Comparison of ENCODE assay signal across 12 cellular contexts in the genomic region with DNA sequence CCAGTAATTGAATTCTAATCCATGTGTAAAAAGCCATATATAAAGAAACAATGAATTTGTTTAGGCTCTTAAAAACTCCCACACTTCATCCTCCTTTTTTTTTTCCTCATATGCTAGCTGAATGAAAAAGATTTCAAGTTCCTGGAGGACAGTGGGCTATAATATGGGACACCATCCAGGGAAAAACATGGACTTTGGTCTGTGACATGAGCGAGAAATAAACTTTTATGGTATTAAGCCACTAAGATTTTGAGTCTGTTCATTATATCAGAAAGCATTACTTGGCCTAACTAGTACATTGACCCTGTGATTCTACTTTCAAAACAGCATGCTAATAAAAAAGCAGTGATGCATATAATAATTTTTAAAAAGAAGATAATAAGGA.
DNase-seq lines count a peak whose midpoint lies in the region; ATAC-seq, FAIRE-seq and TF ChIP-seq lines count a peak whose summit lies in the region.
"Had no signal": no experiment of that assay in that cellular context is flagged by ENCODE, and none has a peak within 500 bp of the region (broad histone marks: within the 10 kb centered on the region; RNA-seq: fewer than 3 reads in every experiment).

No MANE protein-coding gene starts in this region.

- no peaks in the 10 kb centered on the region for H3F3A ChIP-seq in PC-3 (ENCODE audit: low read length, unreplicated experiment)

- H3K79me2 ChIP-seq in KMS-11 (ENCODE audit: insufficient read depth, low read depth): no peaks in the 10 kb centered on the region
- H3K79me2 ChIP-seq in PC-3 (ENCODE audit: low read length): no peaks in the 10 kb centered on the region

- no peaks in the 10 kb centered on the region for H3K9me2 ChIP-seq in PC-3 (replicated peaks; ENCODE audit: low read length)

- H3K4me1 ChIP-seq in KMS-11 (ENCODE audit: low read depth, poor library complexity, severe bottlenecking) (peaks cover 39% of the 10 kb centered on the region), PC-3 (ENCODE audit: insufficient read depth, low read length) (peaks cover 4% of the 10 kb centered on the region; the same call in 1 of the 2 replicates), small intestine (ENCODE audit: control insufficient read depth in 2 of 2, insufficient read depth in 1 of 2, low read depth in 1 of 2, low read length in 1 of 2) (no peaks in the 10 kb centered on the region)
- H3K4me1 ChIP-seq: BLaER1, Peyer's patch had no signal

- 8 to 53% (median 22%) methylated on average over 1 of the region's 1 CpG for WGBS in small intestine, 3 donors

- BruUV-seq in PC-3 (replicated peaks; lab: Mats Ljungman, UMichigan): no TSS peak

- no peaks in the 10 kb centered on the region for H3K36me3 Mint-ChIP-seq in T-helper 2 cell treated with Interferon-gamma antibody and Interleukin-4, amounts not matched to agents 5 μg/mL and 100 μg/mL, for 36 hours (ENCODE audit: low read depth)

- FAIRE-seq in small intestine (lab: Jason Lieb, UNC): no peak

- H3K4me2 ChIP-seq in KMS-11 (no peak overlapping the region), PC-3 (ENCODE audit: low read length) (no peak overlapping the region)
- H3K4me2 ChIP-seq: BLaER1 had no signal

- H3K4me1 Mint-ChIP-seq in T-helper 2 cell treated with Interferon-gamma antibody and Interleukin-4, amounts not matched to agents 5 μg/mL and 100 μg/mL, for 36 hours (ENCODE audit: low read depth): no peaks in the 10 kb centered on the region
- H3K4me1 Mint-ChIP-seq: CD4-positive, CD25-positive, alpha-beta regulatory T cell had no signal

- no peak overlapping the region for H3K4me3 Mint-ChIP-seq in T-helper 2 cell treated with Interferon-gamma antibody and Interleukin-4, amounts not matched to agents 5 μg/mL and 100 μg/mL, for 36 hours
- H3K4me3 Mint-ChIP-seq: CD4-positive, CD25-positive, alpha-beta regulatory T cell had no signal

- H3K27ac ChIP-seq in KMS-11 (peak overlapping the region; percentile 7; the same call in 1 of the 2 replicates), PC-3 (ENCODE audit: low read length) (no peak overlapping the region), small intestine (ENCODE audit: low read depth in 1 of 2, low read length in 1 of 2) (no peak overlapping the region)
- H3K27ac ChIP-seq: BLaER1, Peyer's patch had no signal

- no peak overlapping the region for H3K27ac Mint-ChIP-seq in T-helper 2 cell treated with Interferon-gamma antibody and Interleukin-4, amounts not matched to agents 5 μg/mL and 100 μg/mL, for 36 hours
- H3K27ac Mint-ChIP-seq: CD4-positive, CD25-positive, alpha-beta regulatory T cell had no signal

- no peaks in the 10 kb centered on the region for H3K27me3 Mint-ChIP-seq in T-helper 2 cell treated with Interferon-gamma antibody and Interleukin-4, amounts not matched to agents 5 μg/mL and 100 μg/mL, for 36 hours (ENCODE audit: low read depth)
- H3K27me3 Mint-ChIP-seq: CD4-positive, CD25-positive, alpha-beta regulatory T cell had no signal

- peaks cover 15% of the 10 kb centered on the region for H3K9me3 Mint-ChIP-seq in T-helper 2 cell treated with Interferon-gamma antibody and Interleukin-4, amounts not matched to agents 5 μg/mL and 100 μg/mL, for 36 hours

- ATAC-seq in PC-3: no peak
- ATAC-seq in left lobe of liver: peak; percentile 66

- TF ChIP-seq CTCF in KMS-11 (conservative IDR thresholded peaks at IDR 0.05; ENCODE audit: low read depth, low read length): no peak
- TF ChIP-seq CTCF in PC-3 (conservative IDR thresholded peaks at IDR 0.05; ENCODE audit: low read depth, low read length): no peak

- CTCF ChIA-PET in PC-3 (lab: Charles Lee): interaction anchor here (0.6 kb wide), 1 partner anchor 113 kb away, joined by 3 read pairs; no protein-coding TSS in a partner anchor

- peaks cover 13% of the 10 kb centered on the region for H3K9me3 ChIP-seq in PC-3 (ENCODE audit: low read length)
- peaks cover 2% of the 10 kb centered on the region for H3K9me3 ChIP-seq in small intestine (ENCODE audit: control insufficient read depth, low read depth)

- H3K27me3 ChIP-seq in KMS-11 (ENCODE audit: insufficient read depth, low read depth) (no peaks in the 10 kb centered on the region), PC-3 (ENCODE audit: low read length) (no peaks in the 10 kb centered on the region), small intestine (ENCODE audit: control insufficient read depth in 2 of 2, insufficient read depth in 2 of 2, low read length in 2 of 2) (no peaks in the 10 kb centered on the region)
- H3K27me3 ChIP-seq: BLaER1, MG63, Peyer's patch had no signal

- H3K4me3 ChIP-seq in KMS-11 (IDR thresholded peaks at IDR 0.05; ENCODE audit: insufficient read depth, low read depth, low read length): no peak overlapping the region
- H3K4me3 ChIP-seq in PC-3 (ENCODE audit: low read length): no peak overlapping the region
- no peak overlapping the region for H3K4me3 ChIP-seq in small intestine (ENCODE audit: low read depth in 1 of 2, low read length in 2 of 2)
- H3K4me3 ChIP-seq: BLaER1, MG63, Peyer's patch had no signal

- DNase-seq in PC-3: no peak
- DNase-seq in left lobe of liver (ENCODE audit: low spot score): no peak
- DNase-seq in small intestine: peak; percentile 7
- DNase-seq in GOT3 (lab: John Stamatoyannopoulos, UW): no peak
- no peak for DNase-seq in T-helper 2 cell treated with Interferon-gamma antibody and Interleukin-4, amounts not matched to agents 5 μg/mL and 100 μg/mL, for 36 hours (ENCODE audit: low spot score)
- no peak for DNase-seq in UCSD-AML1 (lab: John Stamatoyannopoulos, UW; ENCODE audit: unreplicated experiment)
- DNase-seq: NCI-H510A, Peyer's patch had no signal

- H2AFZ ChIP-seq in KMS-11 (ENCODE audit: low read depth) (peak overlapping the region; percentile 44; the same call in 1 of the 2 replicates), PC-3 (ENCODE audit: low read length) (peak overlapping the region; percentile 19; the same call in 1 of the 2 replicates)

- H3K9ac ChIP-seq in KMS-11: no peak overlapping the region
- no peak overlapping the region for H3K9ac ChIP-seq in PC-3 (ENCODE audit: low read length)
- H3K9ac ChIP-seq: BLaER1 had no signal

- H3K36me3 ChIP-seq in KMS-11 (ENCODE audit: insufficient read depth) (no peaks in the 10 kb centered on the region), PC-3 (ENCODE audit: low read depth, low read length) (peaks cover 7% of the 10 kb centered on the region; the same call in 1 of the 2 replicates), small intestine (ENCODE audit: control insufficient read depth in 2 of 2, insufficient read depth in 2 of 2, low read length in 2 of 2) (no peaks in the 10 kb centered on the region)
- H3K36me3 ChIP-seq: BLaER1, MG63, Peyer's patch had no signal

- POLR2A ChIA-PET in PC-3 (lab: Charles Lee; ENCODE audit: unreplicated experiment): no interaction called here

- intact Hi-C loops in PC-3 (cut with micrococcal nuclease): no loop called here

- no peaks in the 10 kb centered on the region for H4K20me1 ChIP-seq in KMS-11 (ENCODE audit: insufficient read depth)
- no peaks in the 10 kb centered on the region for H4K20me1 ChIP-seq in PC-3 (ENCODE audit: low read length)
- H4K20me1 ChIP-seq: BLaER1 had no signal
